ENCODE assay signal across 24 cellular contexts in genomic region chr6:10307476-10307875, GRCh38.
DNase-seq lines count a peak whose midpoint lies in the region; ATAC-seq, FAIRE-seq and TF ChIP-seq lines count a peak whose summit lies in the region.
"Had no signal": no experiment of that assay in that cellular context is flagged by ENCODE, and none has a peak within 500 bp of the region (broad histone marks: within the 10 kb centered on the region; RNA-seq: fewer than 3 reads in every experiment).

No MANE protein-coding gene starts in this region.

- H3K23me2 ChIP-seq in H9 (ENCODE audit: insufficient read length, low read depth, low read length, poor library complexity, severe bottlenecking): no peaks in the 10 kb centered on the region

- no peak overlapping the region; a peak in 1 of 5 replicates for H3K4me3 Mint-ChIP-seq in H9
- H3K4me3 Mint-ChIP-seq: CD4-positive, CD25-positive, alpha-beta regulatory T cell; HFFc6 had no signal

- POLR2A ChIA-PET in K562 (lab: Yijun Ruan, JAX) (no interaction called here), OCI-LY7 (lab: Charles Lee) (no interaction called here)

- no peak for TF ChIP-seq RAD21 in K562 (CRISPR knock-in tag; conservative IDR thresholded peaks at IDR 0.05 in 1 of 2, IDR thresholded peaks at IDR 0.05 in 1 of 2)

- no peak overlapping the region for H3K23ac ChIP-seq in H9 (ENCODE audit: insufficient read length, low read depth, low read length)

- H2AFZ ChIP-seq in H9 (ENCODE audit: low read length): no peak overlapping the region
- H2AFZ ChIP-seq in K562 (ENCODE audit: low read depth, low read length): no peak overlapping the region
- no peak overlapping the region for H2AFZ ChIP-seq in OCI-LY7 (ENCODE audit: low read length)
- H2AFZ ChIP-seq in hepatocyte: no peak overlapping the region

- no peak for TF ChIP-seq EP300 in K562 (IDR thresholded peaks at IDR 0.05; ENCODE audit: low read length)

- H3K14ac ChIP-seq in H9 (ENCODE audit: insufficient read depth, low read length): no peak overlapping the region

- no peak overlapping the region for H4K8ac ChIP-seq in H9 (replicated peaks; ENCODE audit: insufficient read length, low read depth, low read length)

- H3K27me3 ChIP-seq in H9 (ENCODE audit: insufficient read depth, low read length): no peaks in the 10 kb centered on the region
- no peaks in the 10 kb centered on the region for H3K27me3 ChIP-seq in K562 (ENCODE audit: control insufficient read depth in 2 of 2, insufficient read depth in 2 of 2, low read length in 2 of 2)
- H3K27me3 ChIP-seq in hepatocyte: no peaks in the 10 kb centered on the region
- H3K27me3 ChIP-seq in testis: no peaks in the 10 kb centered on the region
- H3K27me3 ChIP-seq: BLaER1 had no signal

- peaks cover 41 to 45% of the 10 kb centered on the region in 2 experiments for H3K4me1 Mint-ChIP-seq in H9
- H3K4me1 Mint-ChIP-seq: CD4-positive, CD25-positive, alpha-beta regulatory T cell had no signal

- H3K4me1 ChIP-seq in H9 (ENCODE audit: insufficient read depth, low read length): peaks cover 7% of the 10 kb centered on the region
- peaks cover 0 to 2% of the 10 kb centered on the region in 2 experiments; a peak in 2 of 5 replicates for H3K4me1 ChIP-seq in K562 (replicated peaks in 1 of 2; ENCODE audit: control insufficient read depth in 2 of 2, insufficient read depth in 2 of 2, low read length in 2 of 2)
- H3K4me1 ChIP-seq in OCI-LY7 (ENCODE audit: insufficient read depth, low read length, poor library complexity, severe bottlenecking): no peaks in the 10 kb centered on the region
- H3K4me1 ChIP-seq in hepatocyte (ENCODE audit: insufficient read depth): peaks cover 6% of the 10 kb centered on the region
- H3K4me1 ChIP-seq in testis: no peaks in the 10 kb centered on the region
- H3K4me1 ChIP-seq: BLaER1 had no signal

- no peak overlapping the region for H3K4ac ChIP-seq in H9 (ENCODE audit: low read depth, low read length)

- no peak for TF ChIP-seq CTCF in H9 (conservative IDR thresholded peaks at IDR 0.05)
- no peak for TF ChIP-seq CTCF in K562 (IDR thresholded peaks at IDR 0.05 in 2 of 3, conservative IDR thresholded peaks at IDR 0.05 in 1 of 3; ENCODE audit: insufficient read depth in 2 of 3, low read depth in 1 of 3, low read length in 3 of 3)
- no peak for TF ChIP-seq CTCF in OCI-LY7 (conservative IDR thresholded peaks at IDR 0.05; ENCODE audit: low read length)
- TF ChIP-seq CTCF in hepatocyte (IDR thresholded peaks at IDR 0.05; ENCODE audit: poor library complexity): no peak
- no peak for TF ChIP-seq CTCF in testis (IDR thresholded peaks at IDR 0.05)

- no peak overlapping the region for H2AK5ac ChIP-seq in H9 (ENCODE audit: insufficient read length, low read length)

- in situ Hi-C loops in K562 (cut with MboI): no loop called here

- DNase-seq in H9 (peak; percentile 74), K562 (ENCODE audit: extremely low read depth in 1 of 4, low spot score in 3 of 4) (no peak), iPS-NIHi7 (ENCODE audit: extremely low spot score) (peak; percentile 61), superior temporal gyrus (ENCODE audit: extremely low spot score) (no peak), OCI-LY7 (ENCODE audit: low spot score) (no peak), hepatocyte (ENCODE audit: low spot score) (no peak), testis (no peak)
- DNase-seq: CD4-positive, CD25-positive, alpha-beta regulatory T cell; HFFc6; IMR-90; NCI-H1048; NCI-H1417; NCI-H1694; NCI-H2029 treated with DMSO at 0.1 percent for 48 hours; NCI-H526 treated with DMSO at 0.1 percent for 48 hours; SIG-M5 had no signal

- no peak for TF ChIP-seq POLR2A in K562 (conservative IDR thresholded peaks at IDR 0.05)
- TF ChIP-seq POLR2A in testis (IDR thresholded peaks at IDR 0.05): no peak

- no peaks in the 10 kb centered on the region for H3K9me3 ChIP-seq in H9 (ENCODE audit: control insufficient read depth, low read depth, low read length)
- no peaks in the 10 kb centered on the region for H3K9me3 ChIP-seq in K562 (replicated peaks; ENCODE audit: control insufficient read depth, insufficient read depth, low read depth, low read length)
- no peaks in the 10 kb centered on the region for H3K9me3 ChIP-seq in OCI-LY7 (ENCODE audit: low read length)
- no peaks in the 10 kb centered on the region for H3K9me3 ChIP-seq in hepatocyte (ENCODE audit: low read depth)
- no peaks in the 10 kb centered on the region for H3K9me3 ChIP-seq in testis
- H3K9me3 ChIP-seq: BLaER1, HAP-1 had no signal

- no CpG with 5 or more reads among the region's 3 CpGs for WGBS in H9 (ENCODE audit: extremely low coverage, insufficient read length, low lambda C conversion rate)
- 38% methylated on average over 3 of the region's 3 CpGs for WGBS in K562 (ENCODE audit: insufficient coverage, low coverage, missing lambda C conversion rate)
- WGBS in hepatocyte (ENCODE audit: low lambda C conversion rate, missing lambda C conversion rate): 63% methylated on average over 3 of the region's 3 CpGs
- WGBS in testis, 2 donors: 25 to 52% methylated on average over 3 of the region's 3 CpGs

- no peak overlapping the region for H3K27ac ChIP-seq in H9 (ENCODE audit: insufficient read length, low read depth, low read length)
- no peak overlapping the region for H3K27ac ChIP-seq in K562 (ENCODE audit: extremely low read depth, low read depth, low read length)
- H3K27ac ChIP-seq in OCI-LY7 (ENCODE audit: low read depth, low read length, poor library complexity, severe bottlenecking): no peak overlapping the region
- H3K27ac ChIP-seq in hepatocyte: no peak overlapping the region
- H3K27ac ChIP-seq in testis: no peak overlapping the region
- H3K27ac ChIP-seq: BLaER1, KMS-11, SK-N-MC had no signal

- no peak overlapping the region for H2BK12ac ChIP-seq in H9 (ENCODE audit: insufficient read length, low read depth, low read length)

- peak overlapping the region in 1 of 3 experiments; percentile 28; a peak in 2 of 7 replicates for H3K27ac Mint-ChIP-seq in H9
- H3K27ac Mint-ChIP-seq: CD4-positive, CD25-positive, alpha-beta regulatory T cell; HFFc6 had no signal

- no peak overlapping the region for H3K4me3 ChIP-seq in K562
- H3K4me3 ChIP-seq in OCI-LY7 (ENCODE audit: low read depth, low read length, poor library complexity, severe bottlenecking): no peak overlapping the region
- no peak overlapping the region for H3K4me3 ChIP-seq in hepatocyte
- no peak overlapping the region for H3K4me3 ChIP-seq in testis
- H3K4me3 ChIP-seq: BLaER1, HAP-1, SK-N-MC had no signal

- no peak overlapping the region for H3K9ac ChIP-seq in H9 (ENCODE audit: extremely low read depth, insufficient read length, low read length)
- no peak overlapping the region for H3K9ac ChIP-seq in K562 (ENCODE audit: insufficient read depth in 1 of 2, low read depth in 2 of 2, low read length in 2 of 2)
- H3K9ac ChIP-seq: BLaER1, KMS-11 had no signal

- no peak overlapping the region for H2BK20ac ChIP-seq in H9 (ENCODE audit: low read depth, low read length, poor library complexity, severe bottlenecking)

- H3K36me3 ChIP-seq in K562 (ENCODE audit: control insufficient read depth, insufficient read depth, low read length) (no peaks in the 10 kb centered on the region), OCI-LY7 (ENCODE audit: insufficient read depth, low read length) (no peaks in the 10 kb centered on the region), hepatocyte (replicated peaks; ENCODE audit: insufficient read depth, low read depth) (no peaks in the 10 kb centered on the region), testis (ENCODE audit: low read depth, missing control alignments) (no peaks in the 10 kb centered on the region)
- H3K36me3 ChIP-seq: BLaER1, HAP-1 had no signal

- no peak for FAIRE-seq in K562 (lab: Jason Lieb, UNC)
- FAIRE-seq: A204.1, D721Med, HTR-8/SVneo, RCC 7860 had no signal

- H4K20me1 ChIP-seq in H9 (ENCODE audit: control insufficient read depth, insufficient read depth, insufficient read length): no peaks in the 10 kb centered on the region
- H4K20me1 ChIP-seq in K562 (replicated peaks; ENCODE audit: control insufficient read depth, insufficient read depth, low read length): no peaks in the 10 kb centered on the region
- H4K20me1 ChIP-seq in OCI-LY7 (ENCODE audit: insufficient read depth, low read length): no peaks in the 10 kb centered on the region
- H4K20me1 ChIP-seq in hepatocyte (ENCODE audit: insufficient read depth, poor library complexity, severe bottlenecking): no peaks in the 10 kb centered on the region
- H4K20me1 ChIP-seq: BLaER1 had no signal

- BruUV-seq in K562 (replicated peaks; lab: Mats Ljungman, UMichigan): no TSS peak
- BruUV-seq in OCI-LY7 (replicated peaks; lab: Mats Ljungman, UMichigan): no TSS peak

- H4K5ac ChIP-seq in H9 (ENCODE audit: insufficient read length, low read depth, low read length): no peak overlapping the region

- no peak for ATAC-seq in K562

- H2BK120ac ChIP-seq in H9 (ENCODE audit: low read depth, low read length, poor library complexity, severe bottlenecking): no peak overlapping the region

- H3K36me3 Mint-ChIP-seq in H9 (ENCODE audit: insufficient read depth in 1 of 3, low read depth in 3 of 3): no peaks in the 10 kb centered on the region
- H3K36me3 Mint-ChIP-seq: CD4-positive, CD25-positive, alpha-beta regulatory T cell had no signal

- no peaks in the 10 kb centered on the region for H3K9me1 ChIP-seq in K562 (ENCODE audit: control insufficient read depth, insufficient read depth, low read length)

- no peaks in the 10 kb centered on the region for H3K79me1 ChIP-seq in H9 (ENCODE audit: insufficient read depth, low read depth, low read length, poor library complexity, severe bottlenecking)

- H2BK5ac ChIP-seq in H9 (ENCODE audit: insufficient read length, low read length): no peak overlapping the region

- H3K79me2 ChIP-seq in H9 (ENCODE audit: insufficient read depth, low read length) (no peaks in the 10 kb centered on the region), K562 (ENCODE audit: control insufficient read depth, insufficient read depth, low read length) (no peaks in the 10 kb centered on the region), OCI-LY7 (ENCODE audit: insufficient read depth, low read depth, low read length) (no peaks in the 10 kb centered on the region), hepatocyte (no peaks in the 10 kb centered on the region)

- no peak overlapping the region for H3T11ph ChIP-seq in H9 (ENCODE audit: low read length)

- H3K9me3 Mint-ChIP-seq in H9: no peaks in the 10 kb centered on the region
- H3K9me3 Mint-ChIP-seq: HFFc6 had no signal

- H4K91ac ChIP-seq in H9 (ENCODE audit: insufficient read length, low read depth, low read length): no peak overlapping the region

- no peak overlapping the region for H3K18ac ChIP-seq in H9 (ENCODE audit: insufficient read length, low read depth, low read length)

- intact Hi-C loops in K562 (cut with micrococcal nuclease) (no loop called here), OCI-LY7 (cut with micrococcal nuclease; ENCODE audit: unreplicated experiment) (no loop called here), testis (cut with DNase I; ENCODE audit: low total_unique reads) (no loop called here)

- H3K27me3 Mint-ChIP-seq in H9 (ENCODE audit: low read depth): no peaks in the 10 kb centered on the region
- H3K27me3 Mint-ChIP-seq: CD4-positive, CD25-positive, alpha-beta regulatory T cell had no signal

- H3K4me2 ChIP-seq in H9 (ENCODE audit: insufficient read depth, insufficient read length, low read length): no peak overlapping the region
- no peak overlapping the region for H3K4me2 ChIP-seq in K562 (ENCODE audit: insufficient read depth, low read length)
- H3K4me2 ChIP-seq in OCI-LY7 (ENCODE audit: low read length): no peak overlapping the region
- no peak overlapping the region for H3K4me2 ChIP-seq in hepatocyte
- H3K4me2 ChIP-seq: BLaER1, KMS-11 had no signal

- CTCF ChIA-PET in K562 (lab: Yijun Ruan, JAX; ENCODE audit: low intra/inter-chr PET ratio): no interaction called here
- CTCF ChIA-PET in OCI-LY7 (lab: Charles Lee; ENCODE audit: unreplicated experiment): no interaction called here

- H2BK15ac ChIP-seq in H9 (ENCODE audit: low read depth, low read length): no peak overlapping the region

- H3K56ac ChIP-seq in H9 (ENCODE audit: insufficient read length, low read depth, low read length): no peak overlapping the region

- H3K9me2 ChIP-seq in OCI-LY7 (ENCODE audit: insufficient read depth, low read length): no peaks in the 10 kb centered on the region
- H3K9me2 ChIP-seq in hepatocyte (replicated peaks; ENCODE audit: insufficient read depth): no peaks in the 10 kb centered on the region

Comparison
In these comparisons a context has a peak if more than half of its experiments do, and no peak if none do; other contexts are left out.
1. DNase-seq: peak in H9 (single experiment) and iPS-NIHi7 (single experiment); none in K562 (0 of 4), superior temporal gyrus (single experiment), OCI-LY7 (single experiment), hepatocyte (single experiment) and testis (single experiment).